In genomic region chr17:27475981-27476895, GRCh38 we compare ENCODE assay signal across 16 cellular contexts. TPM values are rescaled to one million over a fixed set of nuclear protein-coding genes. Genes with fewer than 3 reads are reported as not detected.
A peak's percentile ranks its signal among the peaks of the same experiment; 100 is the strongest.
DNase-seq lines count a peak whose midpoint lies in the region; ATAC-seq and TF ChIP-seq lines count a peak whose summit lies in the region.
"Had no signal": no experiment of that assay in that cellular context is flagged by ENCODE, and none has a peak within 500 bp of the region (broad histone marks: within the 10 kb centered on the region; RNA-seq: fewer than 3 reads in every experiment).

No MANE protein-coding gene starts in this region.

- peak overlapping the region; percentile 97 for H3K27ac Mint-ChIP-seq in T-helper 2 cell treated with Interferon-gamma antibody and Interleukin-4, amounts not matched to agents 5 μg/mL and 100 μg/mL, for 36 hours
- peak overlapping the region; percentile 97 to 98 for H3K27ac Mint-ChIP-seq in activated naive CD4-positive, alpha-beta T cell treated with anti-CD3 and anti-CD28 coated beads, Interleukin-2, amount 50 U/mL, for 72 hours
- H3K27ac Mint-ChIP-seq in natural killer cell treated with Interleukin-12 subunit alpha and Interleukin-12 subunit beta and Interleukin-15 and Interleukin-18, amount 100 ng/mL, for 72 hours, result peak overlapping the region; percentile 98 to 99

- H3K27ac ChIP-seq in caudate nucleus (ENCODE audit: low read depth, low read length), result no peak overlapping the region
- H3K27ac ChIP-seq: foreskin keratinocyte, left ventricle myocardium inferior, prostate gland, uterus had no signal

- H3K27me3 Mint-ChIP-seq in T-helper 2 cell treated with Interferon-gamma antibody and Interleukin-4, amounts not matched to agents 5 μg/mL and 100 μg/mL, for 36 hours (ENCODE audit: low read depth), result no peaks in the 10 kb centered on the region
- H3K27me3 Mint-ChIP-seq in natural killer cell treated with Interleukin-12 subunit alpha and Interleukin-12 subunit beta and Interleukin-15 and Interleukin-18, amount 100 ng/mL, for 72 hours, result no peaks in the 10 kb centered on the region
- H3K27me3 Mint-ChIP-seq: CD4-positive, alpha-beta T cell had no signal

- H3K4me3 Mint-ChIP-seq in T-helper 2 cell treated with Interferon-gamma antibody and Interleukin-4, amounts not matched to agents 5 μg/mL and 100 μg/mL, for 36 hours, result peak overlapping the region; percentile 81
- H3K4me3 Mint-ChIP-seq in natural killer cell treated with Interleukin-12 subunit alpha and Interleukin-12 subunit beta and Interleukin-15 and Interleukin-18, amount 100 ng/mL, for 72 hours, result peak overlapping the region; percentile 85

- peaks cover 79% of the 10 kb centered on the region for H3K4me1 Mint-ChIP-seq in T-helper 2 cell treated with Interferon-gamma antibody and Interleukin-4, amounts not matched to agents 5 μg/mL and 100 μg/mL, for 36 hours (ENCODE audit: low read depth)
- H3K4me1 Mint-ChIP-seq in natural killer cell treated with Interleukin-12 subunit alpha and Interleukin-12 subunit beta and Interleukin-15 and Interleukin-18, amount 100 ng/mL, for 72 hours (ENCODE audit: low read depth in 2 of 2), result peaks cover 74 to 86% of the 10 kb centered on the region in 2 donors

- no peaks in the 10 kb centered on the region for H3K36me3 Mint-ChIP-seq in T-helper 2 cell treated with Interferon-gamma antibody and Interleukin-4, amounts not matched to agents 5 μg/mL and 100 μg/mL, for 36 hours (ENCODE audit: low read depth)
- peaks cover 0 to 16% of the 10 kb centered on the region in 2 donors for H3K36me3 Mint-ChIP-seq in activated naive CD4-positive, alpha-beta T cell treated with anti-CD3 and anti-CD28 coated beads, Interleukin-2, amount 50 U/mL, for 72 hours
- H3K36me3 Mint-ChIP-seq in natural killer cell treated with Interleukin-12 subunit alpha and Interleukin-12 subunit beta and Interleukin-15 and Interleukin-18, amount 100 ng/mL, for 72 hours, result no peaks in the 10 kb centered on the region

- no peak for TF ChIP-seq CTCF in GM10266 (IDR thresholded peaks at IDR 0.05; ENCODE audit: control insufficient read depth, insufficient read depth, low read depth, missing control alignments)

- no peak for ATAC-seq in activated naive CD4-positive, alpha-beta T cell treated with anti-CD3 and anti-CD28 coated beads, Interleukin-2, amount 50 U/mL, for 72 hours
- no peak for ATAC-seq in natural killer cell treated with Interleukin-12 subunit alpha and Interleukin-12 subunit beta and Interleukin-15 and Interleukin-18, amount 100 ng/mL, for 72 hours

- H3K9me3 Mint-ChIP-seq in T-helper 2 cell treated with Interferon-gamma antibody and Interleukin-4, amounts not matched to agents 5 μg/mL and 100 μg/mL, for 36 hours, result no peaks in the 10 kb centered on the region
- H3K9me3 Mint-ChIP-seq in activated naive CD4-positive, alpha-beta T cell treated with anti-CD3 and anti-CD28 coated beads, Interleukin-2, amount 50 U/mL, for 72 hours, result no peaks in the 10 kb centered on the region
- no peaks in the 10 kb centered on the region for H3K9me3 Mint-ChIP-seq in natural killer cell treated with Interleukin-12 subunit alpha and Interleukin-12 subunit beta and Interleukin-15 and Interleukin-18, amount 100 ng/mL, for 72 hours
- H3K9me3 Mint-ChIP-seq: CD4-positive, alpha-beta T cell had no signal

- DNase-seq in T-helper 2 cell treated with Interferon-gamma antibody and Interleukin-4, amounts not matched to agents 5 μg/mL and 100 μg/mL, for 36 hours (ENCODE audit: low spot score), result no peak
- DNase-seq in T-helper 2 cell (no peak), EH (ENCODE audit: low read depth) (peak; percentile 42), caudate nucleus (lab: John Stamatoyannopoulos, UW) (no peak), GM10266 (ENCODE audit: extremely low spot score) (no peak), NCI-H748 treated with DMSO at 0.1 percent for 48 hours (lab: John Stamatoyannopoulos, UW) (no peak)
- DNase-seq in activated naive CD4-positive, alpha-beta T cell treated with anti-CD3 and anti-CD28 coated beads, Interleukin-2, amount 50 U/mL, for 72 hours (ENCODE audit: low spot score in 2 of 2), result no peak
- DNase-seq in natural killer cell treated with Interleukin-12 subunit alpha and Interleukin-12 subunit beta and Interleukin-15 and Interleukin-18, amount 100 ng/mL, for 72 hours (ENCODE audit: low spot score), result no peak
- DNase-seq: anterior cingulate cortex; CD4-positive, alpha-beta T cell; DND-41; foreskin keratinocyte; left ventricle myocardium inferior; stomach; uterus had no signal

RNA-seq across cellular contexts. Expression of gene KSR1, which starts 20.0 kb away (rescaled TPM):
- total RNA-seq in activated naive CD4-positive, alpha-beta T cell treated with anti-CD3 and anti-CD28 coated beads, Interleukin-2, amount 50 U/mL, for 72 hours, result 100 to 1,000 TPM; 132 to 194 TPM
- 100 to 1,000 TPM; 122 to 236 TPM for total RNA-seq in natural killer cell treated with Interleukin-12 subunit alpha and Interleukin-12 subunit beta and Interleukin-15 and Interleukin-18, amount 100 ng/mL, for 72 hours
